1 cellular context compared by ENCODE assay signal in the genomic region with DNA sequence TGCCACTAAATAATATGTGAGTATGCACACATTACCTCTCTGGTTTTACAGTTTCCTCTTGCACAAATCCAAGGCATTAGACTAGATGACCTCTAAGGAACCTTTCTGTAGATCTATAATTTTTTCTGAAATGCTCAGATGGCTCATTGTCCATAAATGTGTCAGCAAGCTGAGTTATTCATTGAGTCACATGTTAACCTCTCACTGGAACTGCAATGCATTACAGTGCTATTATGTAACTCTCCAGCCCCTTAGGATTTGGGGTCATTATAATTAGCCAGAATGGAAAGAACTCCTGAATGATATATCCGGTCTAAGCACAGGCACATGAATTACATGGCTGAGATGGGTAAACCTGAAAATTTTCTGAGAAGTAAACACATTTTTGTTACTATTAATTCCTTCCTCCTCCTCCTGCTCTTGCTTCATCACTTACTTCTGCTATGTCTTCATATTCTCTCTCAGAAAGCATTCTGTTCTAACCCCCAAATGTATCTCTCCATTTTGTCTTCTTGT.
TF ChIP-seq lines count a peak whose summit lies in the region.

No MANE protein-coding gene starts in this region.

TF ChIP-seq in GM12878, 131 proteins besides CTCF, POLR2A, EP300 and RAD21 (continued from another document and continues in another):
- TF ChIP-seq, protein P1, sequence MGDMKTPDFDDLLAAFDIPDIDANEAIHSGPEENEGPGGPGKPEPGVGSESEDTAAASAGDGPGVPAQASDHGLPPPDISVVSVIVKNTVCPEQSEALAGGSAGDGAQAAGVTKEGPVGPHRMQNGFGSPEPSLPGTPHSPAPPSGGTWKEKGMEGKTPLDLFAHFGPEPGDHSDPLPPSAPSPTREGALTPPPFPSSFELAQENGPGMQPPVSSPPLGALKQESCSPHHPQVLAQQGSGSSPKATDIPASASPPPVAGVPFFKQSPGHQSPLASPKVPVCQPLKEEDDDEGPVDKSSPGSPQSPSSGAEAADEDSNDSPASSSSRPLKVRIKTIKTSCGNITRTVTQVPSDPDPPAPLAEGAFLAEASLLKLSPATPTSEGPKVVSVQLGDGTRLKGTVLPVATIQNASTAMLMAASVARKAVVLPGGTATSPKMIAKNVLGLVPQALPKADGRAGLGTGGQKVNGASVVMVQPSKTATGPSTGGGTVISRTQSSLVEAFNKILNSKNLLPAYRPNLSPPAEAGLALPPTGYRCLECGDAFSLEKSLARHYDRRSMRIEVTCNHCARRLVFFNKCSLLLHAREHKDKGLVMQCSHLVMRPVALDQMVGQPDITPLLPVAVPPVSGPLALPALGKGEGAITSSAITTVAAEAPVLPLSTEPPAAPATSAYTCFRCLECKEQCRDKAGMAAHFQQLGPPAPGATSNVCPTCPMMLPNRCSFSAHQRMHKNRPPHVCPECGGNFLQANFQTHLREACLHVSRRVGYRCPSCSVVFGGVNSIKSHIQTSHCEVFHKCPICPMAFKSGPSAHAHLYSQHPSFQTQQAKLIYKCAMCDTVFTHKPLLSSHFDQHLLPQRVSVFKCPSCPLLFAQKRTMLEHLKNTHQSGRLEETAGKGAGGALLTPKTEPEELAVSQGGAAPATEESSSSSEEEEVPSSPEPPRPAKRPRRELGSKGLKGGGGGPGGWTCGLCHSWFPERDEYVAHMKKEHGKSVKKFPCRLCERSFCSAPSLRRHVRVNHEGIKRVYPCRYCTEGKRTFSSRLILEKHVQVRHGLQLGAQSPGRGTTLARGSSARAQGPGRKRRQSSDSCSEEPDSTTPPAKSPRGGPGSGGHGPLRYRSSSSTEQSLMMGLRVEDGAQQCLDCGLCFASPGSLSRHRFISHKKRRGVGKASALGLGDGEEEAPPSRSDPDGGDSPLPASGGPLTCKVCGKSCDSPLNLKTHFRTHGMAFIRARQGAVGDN (IDR thresholded peaks at IDR 0.05), result no peak
- TF ChIP-seq SIX5 (IDR thresholded peaks at IDR 0.05; ENCODE audit: low read depth, low read length, severe bottlenecking) (no peak), PRDM15 (CRISPR knock-in tag; IDR thresholded peaks at IDR 0.05) (no peak), SP1 (IDR thresholded peaks at IDR 0.05; ENCODE audit: low read depth, low read length) (no peak), HDAC2 (IDR thresholded peaks at IDR 0.05) (no peak), POU2F2 (IDR thresholded peaks at IDR 0.05; ENCODE audit: borderline replicate concordance, low read depth, low read length) (peak; percentile 31; the same call in 1 of the 3 replicates), HDGF (IDR thresholded peaks at IDR 0.05) (no peak), SMC3 (IDR thresholded peaks at IDR 0.05; ENCODE audit: borderline replicate concordance, low read length) (no peak), CUX1 (IDR thresholded peaks at IDR 0.05; ENCODE audit: insufficient replicate concordance, low read depth, low read length) (peak; percentile 61), ESRRA (IDR thresholded peaks at IDR 0.05; ENCODE audit: low read length) (no peak), ATF7 (IDR thresholded peaks at IDR 0.05; ENCODE audit: low read depth) (no peak), MEF2A (IDR thresholded peaks at IDR 0.05; ENCODE audit: insufficient read depth, low read depth, low read length) (no peak), FOXK2 (IDR thresholded peaks at IDR 0.05) (no peak), ZNF384 (IDR thresholded peaks at IDR 0.05; ENCODE audit: borderline replicate concordance, low read depth, low read length) (no peak), SMAD5 (IDR thresholded peaks at IDR 0.05; ENCODE audit: low read depth) (no peak), USF1 (IDR thresholded peaks at IDR 0.05; ENCODE audit: borderline replicate concordance, extremely low read length, insufficient read depth, low read depth, low read length) (no peak), EZH2 (IDR thresholded peaks at IDR 0.05; ENCODE audit: borderline replicate concordance, control insufficient read depth, low read depth, low read length) (no peak), JUNB (IDR thresholded peaks at IDR 0.05) (peak; percentile 89), RELB (IDR thresholded peaks at IDR 0.05; ENCODE audit: low read depth) (peak; percentile 44; the same call in 1 of the 2 replicates), CBX5 (IDR thresholded peaks at IDR 0.05; ENCODE audit: low read depth) (no peak), CBX3 (IDR thresholded peaks at IDR 0.05; ENCODE audit: borderline replicate concordance, low read depth) (no peak), YBX1 (IDR thresholded peaks at IDR 0.05) (no peak), USF2 (IDR thresholded peaks at IDR 0.05; ENCODE audit: borderline replicate concordance, low read depth, low read length) (no peak), EED (IDR thresholded peaks at IDR 0.05; ENCODE audit: low read depth) (peak; percentile 69)
- TF ChIP-seq, protein P2, sequence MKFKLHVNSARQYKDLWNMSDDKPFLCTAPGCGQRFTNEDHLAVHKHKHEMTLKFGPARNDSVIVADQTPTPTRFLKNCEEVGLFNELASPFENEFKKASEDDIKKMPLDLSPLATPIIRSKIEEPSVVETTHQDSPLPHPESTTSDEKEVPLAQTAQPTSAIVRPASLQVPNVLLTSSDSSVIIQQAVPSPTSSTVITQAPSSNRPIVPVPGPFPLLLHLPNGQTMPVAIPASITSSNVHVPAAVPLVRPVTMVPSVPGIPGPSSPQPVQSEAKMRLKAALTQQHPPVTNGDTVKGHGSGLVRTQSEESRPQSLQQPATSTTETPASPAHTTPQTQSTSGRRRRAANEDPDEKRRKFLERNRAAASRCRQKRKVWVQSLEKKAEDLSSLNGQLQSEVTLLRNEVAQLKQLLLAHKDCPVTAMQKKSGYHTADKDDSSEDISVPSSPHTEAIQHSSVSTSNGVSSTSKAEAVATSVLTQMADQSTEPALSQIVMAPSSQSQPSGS (IDR thresholded peaks at IDR 0.05; ENCODE audit: low read length), result peak; percentile 81
- TF ChIP-seq, protein P3, sequence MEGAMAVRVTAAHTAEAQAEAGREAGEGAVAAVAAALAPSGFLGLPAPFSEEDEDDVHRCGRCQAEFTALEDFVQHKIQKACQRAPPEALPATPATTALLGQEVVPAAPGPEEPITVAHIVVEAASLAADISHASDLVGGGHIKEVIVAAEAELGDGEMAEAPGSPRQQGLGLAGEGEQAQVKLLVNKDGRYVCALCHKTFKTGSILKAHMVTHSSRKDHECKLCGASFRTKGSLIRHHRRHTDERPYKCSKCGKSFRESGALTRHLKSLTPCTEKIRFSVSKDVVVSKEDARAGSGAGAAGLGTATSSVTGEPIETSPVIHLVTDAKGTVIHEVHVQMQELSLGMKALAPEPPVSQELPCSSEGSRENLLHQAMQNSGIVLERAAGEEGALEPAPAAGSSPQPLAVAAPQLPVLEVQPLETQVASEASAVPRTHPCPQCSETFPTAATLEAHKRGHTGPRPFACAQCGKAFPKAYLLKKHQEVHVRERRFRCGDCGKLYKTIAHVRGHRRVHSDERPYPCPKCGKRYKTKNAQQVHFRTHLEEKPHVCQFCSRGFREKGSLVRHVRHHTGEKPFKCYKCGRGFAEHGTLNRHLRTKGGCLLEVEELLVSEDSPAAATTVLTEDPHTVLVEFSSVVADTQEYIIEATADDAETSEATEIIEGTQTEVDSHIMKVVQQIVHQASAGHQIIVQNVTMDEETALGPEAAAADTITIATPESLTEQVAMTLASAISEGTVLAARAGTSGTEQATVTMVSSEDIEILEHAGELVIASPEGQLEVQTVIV (IDR thresholded peaks at IDR 0.05; ENCODE audit: borderline replicate concordance, partially characterized antibody), result no peak
- TF ChIP-seq, protein P4, sequence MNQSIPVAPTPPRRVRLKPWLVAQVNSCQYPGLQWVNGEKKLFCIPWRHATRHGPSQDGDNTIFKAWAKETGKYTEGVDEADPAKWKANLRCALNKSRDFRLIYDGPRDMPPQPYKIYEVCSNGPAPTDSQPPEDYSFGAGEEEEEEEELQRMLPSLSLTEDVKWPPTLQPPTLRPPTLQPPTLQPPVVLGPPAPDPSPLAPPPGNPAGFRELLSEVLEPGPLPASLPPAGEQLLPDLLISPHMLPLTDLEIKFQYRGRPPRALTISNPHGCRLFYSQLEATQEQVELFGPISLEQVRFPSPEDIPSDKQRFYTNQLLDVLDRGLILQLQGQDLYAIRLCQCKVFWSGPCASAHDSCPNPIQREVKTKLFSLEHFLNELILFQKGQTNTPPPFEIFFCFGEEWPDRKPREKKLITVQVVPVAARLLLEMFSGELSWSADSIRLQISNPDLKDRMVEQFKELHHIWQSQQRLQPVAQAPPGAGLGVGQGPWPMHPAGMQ (IDR thresholded peaks at IDR 0.05; ENCODE audit: borderline replicate concordance), result no peak
- TF ChIP-seq, protein P5, sequence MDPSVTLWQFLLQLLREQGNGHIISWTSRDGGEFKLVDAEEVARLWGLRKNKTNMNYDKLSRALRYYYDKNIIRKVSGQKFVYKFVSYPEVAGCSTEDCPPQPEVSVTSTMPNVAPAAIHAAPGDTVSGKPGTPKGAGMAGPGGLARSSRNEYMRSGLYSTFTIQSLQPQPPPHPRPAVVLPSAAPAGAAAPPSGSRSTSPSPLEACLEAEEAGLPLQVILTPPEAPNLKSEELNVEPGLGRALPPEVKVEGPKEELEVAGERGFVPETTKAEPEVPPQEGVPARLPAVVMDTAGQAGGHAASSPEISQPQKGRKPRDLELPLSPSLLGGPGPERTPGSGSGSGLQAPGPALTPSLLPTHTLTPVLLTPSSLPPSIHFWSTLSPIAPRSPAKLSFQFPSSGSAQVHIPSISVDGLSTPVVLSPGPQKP (IDR thresholded peaks at IDR 0.05; ENCODE audit: low read depth, low read length), result no peak
